23 cellular contexts compared by ENCODE assay signal in genomic region chr19:16160445-16160942, GRCh38. TPM values are rescaled to one million over a fixed set of nuclear protein-coding genes. Genes with fewer than 3 reads are reported as not detected.
DNase-seq lines count a peak whose midpoint lies in the region; ATAC-seq and TF ChIP-seq lines count a peak whose summit lies in the region.
"Had no signal": no experiment of that assay in that cellular context is flagged by ENCODE, and none has a peak within 500 bp of the region (broad histone marks: within the 10 kb centered on the region; RNA-seq: fewer than 3 reads in every experiment).

No MANE protein-coding gene starts in this region.

- H3K79me2 ChIP-seq in MM.1S (ENCODE audit: low read length), result peaks cover 10% of the 10 kb centered on the region
- H3K79me2 ChIP-seq: hepatocyte, parathyroid adenoma had no signal

- no peak overlapping the region for H2BK5ac ChIP-seq in mesenchymal stem cell (ENCODE audit: low read depth, low read length, poor library complexity, severe bottlenecking)

- H3F3A ChIP-seq in MM.1S (ENCODE audit: insufficient read depth, low read length), result peaks cover 58% of the 10 kb centered on the region

- no peak overlapping the region for H3K4me3 ChIP-seq in GM06990 (replicated peaks; ENCODE audit: low read depth, low read length)
- no peak overlapping the region for H3K4me3 ChIP-seq in MM.1S (ENCODE audit: low read length)
- H3K4me3 ChIP-seq in mesenchymal stem cell (ENCODE audit: insufficient read depth in 1 of 2, low read depth in 1 of 2, low read length in 2 of 2), result no peak overlapping the region
- H3K4me3 ChIP-seq in heart left ventricle, result no peak overlapping the region
- H3K4me3 ChIP-seq: GM23248, hepatocyte, sigmoid colon had no signal

- TF ChIP-seq CTCF in GM06990 (IDR thresholded peaks at IDR 0.05; ENCODE audit: insufficient read depth, low read length, poor library complexity, severe bottlenecking) (no peak), MM.1S (IDR thresholded peaks at IDR 0.05; ENCODE audit: low read length) (no peak), heart left ventricle (IDR thresholded peaks at IDR 0.05) (no peak)

- no peak overlapping the region for H2AFZ ChIP-seq in MM.1S (ENCODE audit: low read length)
- peak overlapping the region; percentile 44 for H2AFZ ChIP-seq in mesenchymal stem cell (ENCODE audit: low read depth, low read length)
- H2AFZ ChIP-seq: hepatocyte, parathyroid adenoma had no signal

- H3K23ac ChIP-seq in mesenchymal stem cell (ENCODE audit: low read length in 2 of 2), result no peak overlapping the region

- no peak overlapping the region for H2BK12ac ChIP-seq in mesenchymal stem cell (ENCODE audit: low read length in 2 of 2)

- intact Hi-C loops in heart left ventricle (cut with DNase I), result no loop called here

- H3K27ac ChIP-seq in MM.1S (ENCODE audit: low read length) (peak overlapping the region; percentile 52; the same call in 1 of the 2 replicates), mesenchymal stem cell (ENCODE audit: low read length, poor library complexity, severe bottlenecking) (no peak overlapping the region), heart left ventricle (no peak overlapping the region)
- H3K27ac ChIP-seq: GM23248, parathyroid adenoma, sigmoid colon, VCaP had no signal

- H3K4me1 ChIP-seq in MM.1S (ENCODE audit: low read length) (peaks cover 25% of the 10 kb centered on the region), mesenchymal stem cell (ENCODE audit: control insufficient read depth, insufficient read depth, low read depth, low read length) (peaks cover 11% of the 10 kb centered on the region), heart left ventricle (no peaks in the 10 kb centered on the region)
- H3K4me1 ChIP-seq: parathyroid adenoma, sigmoid colon had no signal

- 63% methylated on average over 6 of the region's 6 CpGs for WGBS in mesenchymal stem cell
- WGBS in heart left ventricle, 4 donors, result 68 to 77% (median 72%) methylated on average over 6 of the region's 6 CpGs

- H3K9ac ChIP-seq in MM.1S (ENCODE audit: low read length), result no peak overlapping the region
- H3K9ac ChIP-seq in mesenchymal stem cell (ENCODE audit: low read length), result no peak overlapping the region
- H3K9ac ChIP-seq: GM23248, parathyroid adenoma had no signal

- peaks cover 26% of the 10 kb centered on the region for H3K36me3 Mint-ChIP-seq in activated T-helper 17 cell treated with anti-CD3 and anti-CD28 coated beads, Interleukin-2, amount 50 U/mL, for 72 hours (ENCODE audit: low read depth)

- no peak overlapping the region for H2AK5ac ChIP-seq in mesenchymal stem cell (ENCODE audit: low read length, severe bottlenecking)

- no peaks in the 10 kb centered on the region for H3K27me3 Mint-ChIP-seq in activated T-helper 17 cell treated with anti-CD3 and anti-CD28 coated beads, Interleukin-2, amount 50 U/mL, for 72 hours
- H3K27me3 Mint-ChIP-seq: naive thymus-derived CD8-positive, alpha-beta T cell had no signal

- no peak overlapping the region for H3K14ac ChIP-seq in mesenchymal stem cell (ENCODE audit: low read length in 2 of 2)

- H3K4me2 ChIP-seq in MM.1S (ENCODE audit: low read depth, low read length) (peak overlapping the region; percentile 5; the same call in 1 of the 2 replicates), mesenchymal stem cell (ENCODE audit: low read length, poor library complexity, severe bottlenecking) (no peak overlapping the region)

- no peak for TF ChIP-seq POLR2A in heart left ventricle (IDR thresholded peaks at IDR 0.05)

- no peaks in the 10 kb centered on the region for H3K9me3 Mint-ChIP-seq in activated T-helper 17 cell treated with anti-CD3 and anti-CD28 coated beads, Interleukin-2, amount 50 U/mL, for 72 hours
- H3K9me3 Mint-ChIP-seq: naive thymus-derived CD8-positive, alpha-beta T cell had no signal

- H2BK120ac ChIP-seq in mesenchymal stem cell (ENCODE audit: low read depth, low read length), result no peak overlapping the region

- H2BK15ac ChIP-seq in mesenchymal stem cell (ENCODE audit: low read depth, poor library complexity, severe bottlenecking), result no peak overlapping the region

- DNase-seq in GM06990 (ENCODE audit: extremely low read depth, insufficient read length) (peak; percentile 48), MM.1S (no peak), mesenchymal stem cell (no peak), heart left ventricle (no peak), hepatic stellate cell (ENCODE audit: low spot score) (no peak), kidney tubule cell (ENCODE audit: low spot score) (no peak)
- DNase-seq: activated naive CD4-positive, alpha-beta T cell treated with anti-CD3 and anti-CD28 coated beads, Interleukin-2, amount 50 U/mL, for 16 hours; COR-L47; naive thymus-derived CD8-positive, alpha-beta T cell; NCI-H1105 treated with DMSO at 0.1 percent for 48 hours; NCI-H2107; NCI-H524 treated with DMSO at 0.1 percent for 48 hours; SHP77 treated with DMSO at 0.1 percent for 48 hours; sigmoid colon; T-helper 1 cell had no signal

- no peaks in the 10 kb centered on the region for H3K9me2 ChIP-seq in MM.1S (replicated peaks; ENCODE audit: insufficient read depth, low read length)

- peaks cover 17% of the 10 kb centered on the region for H3K36me3 ChIP-seq in GM06990 (ENCODE audit: control insufficient read depth, insufficient read depth, low read length)
- H3K36me3 ChIP-seq in MM.1S (replicated peaks; ENCODE audit: insufficient read depth, low read length), result peaks cover 16% of the 10 kb centered on the region
- H3K36me3 ChIP-seq in mesenchymal stem cell (ENCODE audit: control insufficient read depth in 1 of 2, insufficient read depth in 2 of 2, low read depth in 1 of 2, low read length in 2 of 2), result no peaks in the 10 kb centered on the region
- no peaks in the 10 kb centered on the region for H3K36me3 ChIP-seq in heart left ventricle
- H3K36me3 ChIP-seq: sigmoid colon had no signal

- H3K18ac ChIP-seq in mesenchymal stem cell (ENCODE audit: low read depth in 1 of 2, low read length in 2 of 2), result no peak overlapping the region

- peak; percentile 25 for ATAC-seq in activated T-helper 17 cell treated with anti-CD3 and anti-CD28 coated beads, Interleukin-2, amount 50 U/mL, for 72 hours (replicated peaks)
- no peak for ATAC-seq in heart left ventricle
- no peak for ATAC-seq in HG02678 (IDR thresholded peaks at IDR 0.05; ENCODE audit: unreplicated experiment)
- ATAC-seq: naive thymus-derived CD8-positive, alpha-beta T cell had no signal

- no peak overlapping the region for H4K8ac ChIP-seq in mesenchymal stem cell (ENCODE audit: low read length)

- H3K4ac ChIP-seq in mesenchymal stem cell (ENCODE audit: low read depth in 1 of 2, low read length in 2 of 2), result no peak overlapping the region

- H3K9me3 ChIP-seq in MM.1S (replicated peaks; ENCODE audit: insufficient read depth, low read length), result no peaks in the 10 kb centered on the region
- H3K9me3 ChIP-seq in mesenchymal stem cell (ENCODE audit: control insufficient read depth, low read length), result no peaks in the 10 kb centered on the region
- no peaks in the 10 kb centered on the region for H3K9me3 ChIP-seq in heart left ventricle
- H3K9me3 ChIP-seq: sigmoid colon had no signal

- H4K20me1 ChIP-seq in MM.1S (ENCODE audit: insufficient read depth, low read length), result no peaks in the 10 kb centered on the region

- peak overlapping the region; percentile 90 for H3K27ac Mint-ChIP-seq in activated T-helper 17 cell treated with anti-CD3 and anti-CD28 coated beads, Interleukin-2, amount 50 U/mL, for 72 hours
- H3K27ac Mint-ChIP-seq: naive thymus-derived CD8-positive, alpha-beta T cell had no signal

- H3K27me3 ChIP-seq in GM06990 (replicated peaks; ENCODE audit: control insufficient read depth, insufficient read depth, low read length) (no peaks in the 10 kb centered on the region), MM.1S (replicated peaks; ENCODE audit: insufficient read depth, low read length) (no peaks in the 10 kb centered on the region), mesenchymal stem cell (ENCODE audit: control insufficient read depth in 1 of 2, insufficient read depth in 1 of 2, low read length in 2 of 2) (peaks cover 0 to 4% of the 10 kb centered on the region in 2 experiments), heart left ventricle (peaks cover 0 to under 1% (median 0%) of the 10 kb centered on the region in 9 donors)
- H3K27me3 ChIP-seq: hepatocyte, sigmoid colon had no signal

- no peaks in the 10 kb centered on the region for H3K79me1 ChIP-seq in mesenchymal stem cell (replicated peaks; ENCODE audit: low read length, poor library complexity, severe bottlenecking)

- peaks cover 17% of the 10 kb centered on the region for H3K4me1 Mint-ChIP-seq in activated T-helper 17 cell treated with anti-CD3 and anti-CD28 coated beads, Interleukin-2, amount 50 U/mL, for 72 hours

- H4K91ac ChIP-seq in mesenchymal stem cell (ENCODE audit: low read length), result no peak overlapping the region

- H3K4me3 Mint-ChIP-seq in activated T-helper 17 cell treated with anti-CD3 and anti-CD28 coated beads, Interleukin-2, amount 50 U/mL, for 72 hours, result peak overlapping the region; percentile 66
- H3K4me3 Mint-ChIP-seq: naive thymus-derived CD8-positive, alpha-beta T cell had no signal

RNA-seq across cellular contexts. Expression of gene CIB3, which starts 12.8 kb away (rescaled TPM):
- total RNA-seq in activated T-helper 17 cell treated with anti-CD3 and anti-CD28 coated beads, Interleukin-2, amount 50 U/mL, for 72 hours, result 1 to 10 TPM in 1 of 2 donors, not detected in 1; 1.1 TPM
- polyA plus RNA-seq in mesenchymal stem cell (2013, experiment 1 of 2), result 0.10 TPM
- not detected for polyA plus RNA-seq in mesenchymal stem cell (2013, experiment 2 of 2)
- total RNA-seq in heart left ventricle, result not detected
- polyA plus RNA-seq in heart left ventricle, result not detected
- total RNA-seq: GM23248; hepatocyte; LHCN-M2; naive thymus-derived CD8-positive, alpha-beta T cell; sigmoid colon; ureter had no signal
- polyA plus RNA-seq: GM23248; hepatocyte; naive thymus-derived CD8-positive, alpha-beta T cell had no signal

RNA-seq across cellular contexts. Expression of gene HSH2D, which starts 17.0 kb away (rescaled TPM):
- 10 to 100 TPM; 32.7 to 39.3 TPM for total RNA-seq in activated T-helper 17 cell treated with anti-CD3 and anti-CD28 coated beads, Interleukin-2, amount 50 U/mL, for 72 hours
- not detected for polyA plus RNA-seq in mesenchymal stem cell (2013, experiment 1 of 2)
- not detected for polyA plus RNA-seq in mesenchymal stem cell (2013, experiment 2 of 2)
- total RNA-seq in heart left ventricle, result 1 to 10 TPM in 2 of 9 donors, under 1 TPM in 3, not detected in 4; 0.16 to 1.8 (median 0.44) TPM
- under 1 TPM; 0.12 to 0.30 TPM for polyA plus RNA-seq in heart left ventricle
- total RNA-seq: GM23248, LHCN-M2 had no signal
- polyA plus RNA-seq: GM23248 had no signal

RNA-seq across cellular contexts. Expression of gene FAM32A, which starts 24.7 kb away (rescaled TPM):
- 10 to 100 TPM; 43.0 to 61.9 TPM for total RNA-seq in activated T-helper 17 cell treated with anti-CD3 and anti-CD28 coated beads, Interleukin-2, amount 50 U/mL, for 72 hours
- polyA plus RNA-seq in mesenchymal stem cell (2013, experiment 1 of 2), result 93.0 TPM
- polyA plus RNA-seq in mesenchymal stem cell (2013, experiment 2 of 2), result 93.3 TPM
- total RNA-seq in heart left ventricle, result 10 to 100 TPM; 32.0 to 71.8 (median 37.5) TPM
- polyA plus RNA-seq in heart left ventricle, result 10 to 100 TPM; 34.1 to 94.5 TPM

RNA-seq across cellular contexts. Expression of gene AP1M1, which starts 37.2 kb away (rescaled TPM):
- total RNA-seq in activated T-helper 17 cell treated with anti-CD3 and anti-CD28 coated beads, Interleukin-2, amount 50 U/mL, for 72 hours, result 100 to 1,000 TPM; 103 to 110 TPM
- 62.6 TPM for polyA plus RNA-seq in mesenchymal stem cell (2013, experiment 1 of 2)
- 61.7 TPM for polyA plus RNA-seq in mesenchymal stem cell (2013, experiment 2 of 2)
- 10 to 100 TPM; 39.3 to 83.8 (median 47.8) TPM for total RNA-seq in heart left ventricle
- 10 to 100 TPM; 26.2 to 93.4 TPM for polyA plus RNA-seq in heart left ventricle

RNA-seq across cellular contexts. Expression of gene RAB8A, which starts 48.8 kb away (rescaled TPM):
- 100 to 1,000 TPM; 140 to 212 TPM for total RNA-seq in activated T-helper 17 cell treated with anti-CD3 and anti-CD28 coated beads, Interleukin-2, amount 50 U/mL, for 72 hours
- polyA plus RNA-seq in mesenchymal stem cell (2013, experiment 1 of 2), result 54.8 TPM
- 54.2 TPM for polyA plus RNA-seq in mesenchymal stem cell (2013, experiment 2 of 2)
- total RNA-seq in heart left ventricle, result 10 to 100 TPM; 10.9 to 53.7 (median 23.7) TPM
- 10 to 100 TPM in 1 of 2 donors, 1 to 10 TPM in 1; 7.8 to 32.2 TPM for polyA plus RNA-seq in heart left ventricle

Comparison
In these comparisons a context has a peak if more than half of its experiments do, and no peak if none do; other contexts are left out.
1. RNA of gene HSH2D, which starts 17.0 kb away (total RNA-seq): 32.7 to 39.3 TPM in activated T-helper 17 cell treated with anti-CD3 and anti-CD28 coated beads, Interleukin-2, amount 50 U/mL, for 72 hours; 0.16 to 1.8 TPM in heart left ventricle; every median in the first group is over 10 times any median in the second.